8 cellular contexts compared by ENCODE assay signal in genomic region chr1:23577056-23577985, GRCh38. TPM values are rescaled to one million over a fixed set of nuclear protein-coding genes. Genes with fewer than 3 reads are reported as not detected.
A peak's percentile ranks its signal among the peaks of the same experiment; 100 is the strongest.
DNase-seq lines count a peak whose midpoint lies in the region; ATAC-seq and TF ChIP-seq lines count a peak whose summit lies in the region.

No MANE protein-coding gene starts in this region.

- no peaks in the 10 kb centered on the region for H3K9me3 ChIP-seq in trophoblast cell (ENCODE audit: insufficient read depth, low read depth, low read length)

- H3K4me2 ChIP-seq in trophoblast cell (ENCODE audit: low read length), result peak overlapping the region; percentile 17

- H3K36me3 ChIP-seq in trophoblast cell (ENCODE audit: control insufficient read depth in 1 of 2, insufficient read depth in 2 of 2, low read length in 2 of 2), result no peaks in the 10 kb centered on the region

- WGBS in trophoblast cell (ENCODE audit: extremely low coverage, insufficient coverage, insufficient read length), result no CpG with 5 or more reads among the region's 11 CpGs

- H3K4me1 ChIP-seq in trophoblast cell (ENCODE audit: control insufficient read depth in 1 of 2, insufficient read depth in 2 of 2, low read length in 2 of 2), result peaks cover 31 to 32% of the 10 kb centered on the region in 2 experiments

- H3K18ac ChIP-seq in trophoblast cell (ENCODE audit: low read length), result peak overlapping the region; percentile 96

- DNase-seq in activated effector memory CD4-positive, alpha-beta T cell treated with anti-CD3 and anti-CD28 coated beads, Interleukin-2, amount 50 U/mL, for 16 hours, result peak; percentile 71
- DNase-seq in activated effector memory CD4-positive, alpha-beta T cell treated with Interleukin-2 at 50 U/mL for 16 hours, result no peak
- DNase-seq in SK-MEL-5 (ENCODE audit: low read depth, low spot score) (peak; percentile 49), epithelial cell of esophagus (ENCODE audit: low read depth) (peak; percentile 71), trophoblast cell (peak; percentile 55 to 89), NCI-H2107 treated with DMSO at 0.1 percent for 48 hours (lab: John Stamatoyannopoulos, UW; ENCODE audit: unreplicated experiment) (no peak)
- no peak for DNase-seq in activated CD4-positive, CD25-positive, alpha-beta regulatory T cell (lab: John Stamatoyannopoulos, UW)

- H4K91ac ChIP-seq in trophoblast cell (ENCODE audit: low read depth, low read length), result peak overlapping the region; percentile 100

- in situ Hi-C loops in SK-MEL-5 (cut with HindIII; ENCODE audit: low pct_unique_long_range_greater_than_20kb, low sequenced_read_pairs), result no loop called here

- no peak overlapping the region for H3K4me3 ChIP-seq in epithelial cell of esophagus (ENCODE audit: low read length)
- H3K4me3 ChIP-seq in trophoblast cell (ENCODE audit: low read depth, low read length), result no peak overlapping the region

- peak overlapping the region; percentile 91 for H4K8ac ChIP-seq in trophoblast cell (ENCODE audit: low read depth, low read length)

- H3K27me3 ChIP-seq in trophoblast cell (ENCODE audit: insufficient read depth, low read length), result no peaks in the 10 kb centered on the region

- H3K27ac ChIP-seq in trophoblast cell (ENCODE audit: low read depth, low read length), result peak overlapping the region; percentile 97

- no peak overlapping the region for H3K9ac ChIP-seq in trophoblast cell (ENCODE audit: low read length)

- peak overlapping the region; percentile 96 for H2AK5ac ChIP-seq in trophoblast cell (ENCODE audit: low read length)

- peak overlapping the region; percentile 90 for H2AFZ ChIP-seq in trophoblast cell (ENCODE audit: insufficient read depth, low read length, poor library complexity)

- H2BK12ac ChIP-seq in trophoblast cell (ENCODE audit: low read length), result peak overlapping the region; percentile 99

- peak; percentile 68 for ATAC-seq in HG02973 (IDR thresholded peaks at IDR 0.05; ENCODE audit: unreplicated experiment)

- H3K14ac ChIP-seq in trophoblast cell (ENCODE audit: low read length), result peak overlapping the region; percentile 98

- H2BK5ac ChIP-seq in trophoblast cell (ENCODE audit: low read depth, low read length, poor library complexity), result peak overlapping the region; percentile 99

- peak overlapping the region; percentile 84 for H3K4ac ChIP-seq in trophoblast cell (ENCODE audit: low read depth, low read length)

- H3K79me2 ChIP-seq in trophoblast cell (ENCODE audit: control insufficient read depth, insufficient read depth, low read length, poor library complexity), result peaks cover 8% of the 10 kb centered on the region

- H3K23ac ChIP-seq in trophoblast cell (ENCODE audit: low read length), result no peak overlapping the region

- peak overlapping the region; percentile 43 for H4K12ac ChIP-seq in trophoblast cell (ENCODE audit: low read depth, low read length)

- peak overlapping the region; percentile 98 for H2BK120ac ChIP-seq in trophoblast cell (ENCODE audit: insufficient read depth, low read length, poor library complexity)

- H3K79me1 ChIP-seq in trophoblast cell (ENCODE audit: low read length), result peaks cover 30% of the 10 kb centered on the region

- TF ChIP-seq CTCF in epithelial cell of esophagus (IDR thresholded peaks at IDR 0.05; ENCODE audit: insufficient read depth, low read depth, low read length, missing control alignments), result no peak

RNA-seq across cellular contexts. Expression of gene ID3, which starts 18.0 kb away (rescaled TPM):
- 23.5 and 37.3 TPM in 2 replicates for total RNA-seq in SK-MEL-5 (2014; rRNA removed; shearing (Covaris generic))
- polyA plus RNA-seq in SK-MEL-5 (2015; cell fraction: cytosol; rRNA removed), result 127 and 171 TPM in 2 replicates
- polyA plus RNA-seq in SK-MEL-5 (2015; cell fraction: nucleus; rRNA removed), result 44.0 and 75.4 TPM in 2 replicates
- 335 and 340 TPM in 2 replicates for polyA plus RNA-seq in trophoblast cell (2013)

RNA-seq across cellular contexts. Expression of gene E2F2, which starts 46.3 kb away (rescaled TPM):
- 3.8 and 4.1 TPM in 2 replicates for total RNA-seq in SK-MEL-5 (2014; rRNA removed; shearing (Covaris generic))
- polyA plus RNA-seq in SK-MEL-5 (2015; cell fraction: cytosol; rRNA removed), result 5.6 and 6.4 TPM in 2 replicates
- polyA plus RNA-seq in SK-MEL-5 (2015; cell fraction: nucleus; rRNA removed), result 5.2 and 7.0 TPM in 2 replicates
- polyA plus RNA-seq in trophoblast cell (2013), result 1.2 and 1.3 TPM in 2 replicates

Comparison
In these comparisons a context has a peak if more than half of its experiments do, and no peak if none do; other contexts are left out.
1. DNase-seq: peak in activated effector memory CD4-positive, alpha-beta T cell treated with anti-CD3 and anti-CD28 coated beads, Interleukin-2, amount 50 U/mL, for 16 hours (single experiment), SK-MEL-5 (single experiment), epithelial cell of esophagus (single experiment) and trophoblast cell (2 of 2); none in activated effector memory CD4-positive, alpha-beta T cell treated with Interleukin-2 at 50 U/mL for 16 hours (single experiment), NCI-H2107 treated with DMSO at 0.1 percent for 48 hours (single experiment) and activated CD4-positive, CD25-positive, alpha-beta regulatory T cell (0 of 4).